Comparison of ENCODE assay signal across 7 cellular contexts in genomic region chr20:5781367-5781766, GRCh38. TPM values are rescaled to one million over a fixed set of nuclear protein-coding genes. Genes with fewer than 3 reads are reported as not detected.
DNase-seq lines count a peak whose midpoint lies in the region; ATAC-seq and TF ChIP-seq lines count a peak whose summit lies in the region.
"Not testable (repeated sequence)": the region's sequence is repeated elsewhere in the genome, so short reads cannot be mapped to it uniquely, and the experiment has no call there.

No MANE protein-coding gene starts in this region.

- intact Hi-C loops in gastrocnemius medialis (cut with DNase I; ENCODE audit: low total_unique reads), result loop anchor here (2.0 to 5.0 kb wide), 2 partner anchors 84 to 109 kb away; no protein-coding TSS in a partner anchor
- intact Hi-C loops in thyroid gland (cut with DNase I), result not testable (repeated sequence)

- in situ Hi-C loops in gastrocnemius medialis (cut with MboI; ENCODE audit: low sequenced_read_pairs in 4 of 4), result loop anchor here in 3 of 4 donors (10.0 to 25.0 kb wide), 2 partner anchors 219 to 257 kb away; no protein-coding TSS in a partner anchor

- H4K20me1 ChIP-seq in OCI-LY3 (ENCODE audit: insufficient read depth, low read length); hepatocyte (ENCODE audit: insufficient read depth, poor library complexity, severe bottlenecking): not testable (repeated sequence)

- H3K4me1 Mint-ChIP-seq in central memory CD8-positive, alpha-beta T cell, result peaks cover 10% of the 10 kb centered on the region
- H3K4me1 Mint-ChIP-seq in nephron, result peaks cover 31% of the 10 kb centered on the region

- H3K36me3 Mint-ChIP-seq in activated naive CD4-positive, alpha-beta T cell treated with anti-CD3 and anti-CD28 coated beads, Interleukin-2, amount 50 U/mL, for 72 hours, result not testable (repeated sequence)
- H3K36me3 Mint-ChIP-seq in central memory CD8-positive, alpha-beta T cell (ENCODE audit: insufficient read depth), result peaks cover 27% of the 10 kb centered on the region
- peaks cover 15% of the 10 kb centered on the region for H3K36me3 Mint-ChIP-seq in nephron (ENCODE audit: low read depth)

- TF ChIP-seq POLR2A in gastrocnemius medialis (IDR thresholded peaks at IDR 0.05); thyroid gland (IDR thresholded peaks at IDR 0.05): not testable (repeated sequence)

- not testable (repeated sequence) for H3K9me3 Mint-ChIP-seq in activated naive CD4-positive, alpha-beta T cell treated with anti-CD3 and anti-CD28 coated beads, Interleukin-2, amount 50 U/mL, for 72 hours; central memory CD8-positive, alpha-beta T cell; nephron

- not testable (repeated sequence) for H3K4me3 Mint-ChIP-seq in central memory CD8-positive, alpha-beta T cell; nephron

- not testable (repeated sequence) for H2AFZ ChIP-seq in OCI-LY3 (ENCODE audit: low read depth, low read length); hepatocyte

- not testable (repeated sequence) for H3K27me3 ChIP-seq in OCI-LY3 (ENCODE audit: low read depth, low read length); hepatocyte; gastrocnemius medialis; thyroid gland

- H3K4me2 ChIP-seq in OCI-LY3 (ENCODE audit: low read length), result peak overlapping the region; percentile 66
- not testable (repeated sequence) for H3K4me2 ChIP-seq in hepatocyte

- not testable (repeated sequence) for DNase-seq in activated naive CD4-positive, alpha-beta T cell treated with anti-CD3 and anti-CD28 coated beads, Interleukin-2, amount 50 U/mL, for 72 hours (ENCODE audit: low spot score in 2 of 2); central memory CD8-positive, alpha-beta T cell (ENCODE audit: low spot score in 2 of 2); hepatocyte (ENCODE audit: low spot score); gastrocnemius medialis; thyroid gland

- H3K27ac ChIP-seq in OCI-LY3 (ENCODE audit: low read length), result peak overlapping the region; percentile 44; the same call in 1 of the 2 replicates
- H3K27ac ChIP-seq in hepatocyte, result peak overlapping the region; percentile 77
- H3K27ac ChIP-seq in gastrocnemius medialis, result peak overlapping the region; percentile 61 to 94 (median 89)
- H3K27ac ChIP-seq in thyroid gland, result peak overlapping the region; percentile 69 to 84 (median 78)

- not testable (repeated sequence) for H3K9me2 ChIP-seq in hepatocyte (replicated peaks; ENCODE audit: insufficient read depth)

- H3K9me3 ChIP-seq in OCI-LY3 (ENCODE audit: insufficient read depth, low read length); hepatocyte (ENCODE audit: low read depth); gastrocnemius medialis; thyroid gland: not testable (repeated sequence)

- H3K9ac ChIP-seq in OCI-LY3 (ENCODE audit: low read length), result not testable (repeated sequence)

- H3K4me3 ChIP-seq in OCI-LY3 (ENCODE audit: low read length); hepatocyte; gastrocnemius medialis; thyroid gland (replicated peaks in 1 of 3): not testable (repeated sequence)

- TF ChIP-seq CTCF in OCI-LY3 (IDR thresholded peaks at IDR 0.05; ENCODE audit: low read depth, low read length); hepatocyte (IDR thresholded peaks at IDR 0.05; ENCODE audit: poor library complexity); nephron (IDR thresholded peaks at IDR 0.05; ENCODE audit: unreplicated experiment in 3 of 3); gastrocnemius medialis (IDR thresholded peaks at IDR 0.05 in 4 of 5, conservative IDR thresholded peaks at IDR 0.05 in 1 of 5); thyroid gland (IDR thresholded peaks at IDR 0.05): not testable (repeated sequence)

- H3K36me3 ChIP-seq in OCI-LY3 (replicated peaks; ENCODE audit: low read depth, low read length) (peaks cover 18% of the 10 kb centered on the region), gastrocnemius medialis (peaks cover 0 to 12% of the 10 kb centered on the region in 2 donors)
- H3K36me3 ChIP-seq in hepatocyte (replicated peaks; ENCODE audit: insufficient read depth, low read depth); thyroid gland: not testable (repeated sequence)

- H3K27me3 Mint-ChIP-seq in central memory CD8-positive, alpha-beta T cell; nephron (ENCODE audit: low read depth): not testable (repeated sequence)

- peaks cover 14% of the 10 kb centered on the region for H3K4me1 ChIP-seq in OCI-LY3 (ENCODE audit: low read length)
- H3K4me1 ChIP-seq in hepatocyte (ENCODE audit: insufficient read depth), result peaks cover 19% of the 10 kb centered on the region
- peaks cover 23 to 25% of the 10 kb centered on the region in 2 donors for H3K4me1 ChIP-seq in gastrocnemius medialis
- H3K4me1 ChIP-seq in thyroid gland, result peaks cover 26 to 34% of the 10 kb centered on the region in 2 donors

- whole genome bisulfite sequencing in hepatocyte (ENCODE audit: low lambda C conversion rate, missing lambda C conversion rate), result 68% methylated on average over 8 of the region's 8 CpGs
- 76% methylated on average over 8 of the region's 8 CpGs for WGBS in thyroid gland, 2 donors

- peak overlapping the region; percentile 16 to 75 for H3K27ac Mint-ChIP-seq in activated naive CD4-positive, alpha-beta T cell treated with anti-CD3 and anti-CD28 coated beads, Interleukin-2, amount 50 U/mL, for 72 hours
- H3K27ac Mint-ChIP-seq in central memory CD8-positive, alpha-beta T cell (ENCODE audit: low read depth), result peak overlapping the region; percentile 75
- peak overlapping the region; percentile 89 to 95 (median 94) for H3K27ac Mint-ChIP-seq in nephron

- ATAC-seq in activated naive CD4-positive, alpha-beta T cell treated with anti-CD3 and anti-CD28 coated beads, Interleukin-2, amount 50 U/mL, for 72 hours; central memory CD8-positive, alpha-beta T cell (replicated peaks; ENCODE audit: extremely low read depth, poor library complexity, severe bottlenecking); gastrocnemius medialis: not testable (repeated sequence)

- not testable (repeated sequence) for H3K79me2 ChIP-seq in OCI-LY3 (ENCODE audit: low read length); hepatocyte

RNA-seq across cellular contexts. Expression of gene SHLD1, which starts 31.2 kb away (rescaled TPM):
- 10 to 100 TPM; 11.2 to 14.9 TPM for total RNA-seq in activated naive CD4-positive, alpha-beta T cell treated with anti-CD3 and anti-CD28 coated beads, Interleukin-2, amount 50 U/mL, for 72 hours
- total RNA-seq in hepatocyte (5.9 and 8.3 TPM in 2 replicates), gastrocnemius medialis (1 to 10 TPM; 5.4 to 7.1 (median 5.8) TPM), thyroid gland (10 to 100 TPM in 1 of 4 donors, 1 to 10 TPM in 3; 4.0 to 11.7 (median 4.7) TPM)
- polyA plus RNA-seq in hepatocyte, result 9.1 and 11.2 TPM in 2 replicates
